29 cellular contexts compared by ENCODE assay signal in genomic region chr19:5218963-5219530, GRCh38.
"Had no signal": no experiment of that assay in that cellular context is flagged by ENCODE, and none has a peak within 500 bp of the region (broad histone marks: within the 10 kb centered on the region; RNA-seq: fewer than 3 reads in every experiment).

No MANE protein-coding gene starts in this region.

- H3K36me3 ChIP-seq: uterus had no signal

- H3K4me2 ChIP-seq: hepatocyte, smooth muscle cell had no signal

- H3K4me3 ChIP-seq: dorsolateral prefrontal cortex, gastroesophageal sphincter, heart left ventricle, hepatocyte, left lung, pancreas, smooth muscle cell, suprapubic skin, transverse colon, upper lobe of right lung, uterus had no signal

- H3K36me3 Mint-ChIP-seq: natural killer cell had no signal

- ATAC-seq: esophagus mucosa; foreskin keratinocyte; gastroesophageal sphincter; heart left ventricle; left cardiac atrium; left lung; natural killer cell; pancreas; sciatic nerve; stimulated activated naive CD8-positive, alpha-beta T cell treated with anti-CD3 and anti-CD28 coated beads, Interleukin-15, amount 100 ng/mL, for 72 hours; upper lobe of right lung had no signal

- H3K9me3 ChIP-seq: gastroesophageal sphincter, heart left ventricle, left lung, pancreas, suprapubic skin, transverse colon, upper lobe of right lung, uterus had no signal

- H3K79me2 ChIP-seq: hepatocyte had no signal

- H2AFZ ChIP-seq: hepatocyte had no signal

- FAIRE-seq: colon, islet of Langerhans, pancreas had no signal

- H3K9me3 Mint-ChIP-seq: natural killer cell; stimulated activated naive CD8-positive, alpha-beta T cell treated with anti-CD3 and anti-CD28 coated beads, Interleukin-15, amount 100 ng/mL, for 72 hours had no signal

- H3K27me3 ChIP-seq: dorsolateral prefrontal cortex, foreskin keratinocyte, gastroesophageal sphincter, heart left ventricle, hepatocyte, left lung, pancreas, suprapubic skin, transverse colon, upper lobe of right lung, uterus had no signal

- H3K4me3 Mint-ChIP-seq: natural killer cell; stimulated activated naive CD8-positive, alpha-beta T cell treated with anti-CD3 and anti-CD28 coated beads, Interleukin-15, amount 100 ng/mL, for 72 hours had no signal

- H3K27ac Mint-ChIP-seq: natural killer cell had no signal

- H3K4me1 ChIP-seq: foreskin keratinocyte, gastroesophageal sphincter, heart left ventricle, left lung, pancreas, suprapubic skin, transverse colon, upper lobe of right lung, uterus had no signal

- H3K27me3 Mint-ChIP-seq: stimulated activated naive CD8-positive, alpha-beta T cell treated with anti-CD3 and anti-CD28 coated beads, Interleukin-15, amount 100 ng/mL, for 72 hours had no signal

- H3K27ac ChIP-seq: dorsolateral prefrontal cortex, epithelial cell of prostate, foreskin keratinocyte, gastroesophageal sphincter, heart left ventricle, hepatocyte, left lung, pancreas, suprapubic skin, transverse colon, upper lobe of right lung, uterus had no signal

- DNase-seq: dorsolateral prefrontal cortex; effector CD4-positive, alpha-beta T cell; foreskin keratinocyte; heart left ventricle; left cardiac atrium; left lung; mammary epithelial cell; mesendoderm; natural killer cell; occipital lobe; stimulated activated CD4-positive, alpha-beta T cell treated with anti-CD3 and anti-CD28 coated beads, Interleukin-12 subunit alpha, Interleukin-12 subunit beta, amount 100 ng/mL, for 4 hours; stimulated activated CD4-positive, alpha-beta T cell treated with anti-CD3 and anti-CD28 coated beads, Interleukin-1b, Interleukin-23, amount 100 ng/mL, for 48 hours; stimulated activated CD4-positive, alpha-beta T cell treated with anti-CD3 and anti-CD28 coated beads, Interleukin-4, amount 100 ng/mL, for 1 hour; stimulated activated CD8-positive, alpha-beta memory T cell treated with anti-CD3 and anti-CD28 coated beads, Interleukin-4, amount 100 ng/mL, for 48 hours; stimulated activated naive CD4-positive, alpha-beta T cell; stimulated activated naive CD8-positive, alpha-beta T cell treated with anti-CD3 and anti-CD28 coated beads, Interleukin-15, amount 100 ng/mL, for 72 hours; transverse colon; upper lobe of right lung; uterus had no signal
